ENCODE assay signal across 17 cellular contexts in the genomic region with DNA sequence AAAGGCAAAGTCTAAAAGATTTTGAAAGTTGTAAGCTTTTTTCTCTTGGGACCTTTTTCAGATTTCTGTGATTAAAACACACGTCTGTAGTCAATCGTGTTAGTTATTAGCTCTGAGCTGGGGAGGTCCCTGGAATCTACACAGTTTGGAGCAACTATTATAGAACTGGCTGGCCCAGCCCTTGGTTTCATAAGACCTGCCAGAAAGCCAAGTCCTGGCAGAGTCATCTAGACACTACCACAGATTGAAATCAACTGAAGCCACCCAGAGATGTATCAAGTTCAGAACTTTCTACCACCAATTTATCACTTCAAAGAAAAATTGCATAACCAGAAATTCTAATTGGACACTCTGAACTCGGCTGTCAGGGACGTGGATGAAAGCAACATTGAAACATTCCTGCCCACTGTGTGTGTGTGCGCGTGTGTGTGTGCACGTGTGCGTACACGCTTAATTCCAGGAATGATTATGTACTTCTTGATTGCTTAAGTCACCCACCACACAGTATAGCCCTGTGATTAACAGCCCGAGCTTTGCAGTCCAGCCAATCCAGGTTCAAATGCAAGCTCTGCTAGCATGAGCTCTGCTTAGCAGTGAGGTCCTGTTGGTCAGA.
"Had no signal": no experiment of that assay in that cellular context is flagged by ENCODE, and none has a peak within 500 bp of the region (broad histone marks: within the 10 kb centered on the region; RNA-seq: fewer than 3 reads in every experiment).

No MANE protein-coding gene starts in this region.

- H3K9me3 ChIP-seq: pancreas, transverse colon had no signal

- H3K4me3 Mint-ChIP-seq: activated naive CD8-positive, alpha-beta T cell treated with anti-CD3 and anti-CD28 coated beads, Interleukin-2, amount 50 U/mL, for 24 hours; dendritic cell treated with granulocyte-macrophage colony-stimulating factor and Interleukin-4, amounts not matched to agents 40 ng/mL and 50 ng/mL, for 4 days; immature natural killer cell; naive B cell; neural progenitor cell; stimulated activated naive B cell treated with anti-CD40 and anti-IgM and Interleukin-4, amounts not matched to agents 10 μg/mL and 1 μg/mL and 100 μg/mL, for 72 hours had no signal

- ATAC-seq: activated CD4-positive, CD25-positive, alpha-beta regulatory T cell treated with anti-CD3 and anti-CD28 coated beads, Interleukin-2, amount 50 U/mL, for 24 hours; activated naive CD8-positive, alpha-beta T cell treated with anti-CD3 and anti-CD28 coated beads, Interleukin-2, amount 50 U/mL, for 24 hours; SK-N-SH treated with all-trans-retinoic acid at 6 μM for 48 hours; stimulated activated naive B cell treated with anti-CD40 and anti-IgM and Interleukin-4, amounts not matched to agents 10 μg/mL and 1 μg/mL and 100 μg/mL, for 72 hours had no signal

- H3K4me1 Mint-ChIP-seq: activated naive CD8-positive, alpha-beta T cell treated with anti-CD3 and anti-CD28 coated beads, Interleukin-2, amount 50 U/mL, for 24 hours; immature natural killer cell; naive B cell; stimulated activated naive B cell treated with anti-CD40 and anti-IgM and Interleukin-4, amounts not matched to agents 10 μg/mL and 1 μg/mL and 100 μg/mL, for 72 hours had no signal

- H3K27ac ChIP-seq: neural progenitor cell, pancreas, transverse colon had no signal

- H3K4me1 ChIP-seq: neural progenitor cell, pancreas, transverse colon had no signal

- H3K4me2 ChIP-seq: neural progenitor cell had no signal

- H3K36me3 ChIP-seq: neural progenitor cell, pancreas, transverse colon had no signal

- H3K9me3 Mint-ChIP-seq: activated naive CD8-positive, alpha-beta T cell treated with anti-CD3 and anti-CD28 coated beads, Interleukin-2, amount 50 U/mL, for 24 hours; naive B cell; neural progenitor cell; stimulated activated naive B cell treated with anti-CD40 and anti-IgM and Interleukin-4, amounts not matched to agents 10 μg/mL and 1 μg/mL and 100 μg/mL, for 72 hours had no signal

- H3K9ac ChIP-seq: neural progenitor cell had no signal

- H3K27me3 Mint-ChIP-seq: dendritic cell treated with granulocyte-macrophage colony-stimulating factor and Interleukin-4, amounts not matched to agents 40 ng/mL and 50 ng/mL, for 4 days had no signal

- H3K27me3 ChIP-seq: neural progenitor cell, pancreas, transverse colon had no signal

- H3K36me3 Mint-ChIP-seq: immature natural killer cell; naive B cell; stimulated activated naive B cell treated with anti-CD40 and anti-IgM and Interleukin-4, amounts not matched to agents 10 μg/mL and 1 μg/mL and 100 μg/mL, for 72 hours had no signal

- H3K27ac Mint-ChIP-seq: activated naive CD8-positive, alpha-beta T cell treated with anti-CD3 and anti-CD28 coated beads, Interleukin-2, amount 50 U/mL, for 24 hours; dendritic cell treated with granulocyte-macrophage colony-stimulating factor and Interleukin-4, amounts not matched to agents 40 ng/mL and 50 ng/mL, for 4 days; immature natural killer cell; naive B cell; neural progenitor cell; stimulated activated naive B cell treated with anti-CD40 and anti-IgM and Interleukin-4, amounts not matched to agents 10 μg/mL and 1 μg/mL and 100 μg/mL, for 72 hours had no signal

- H3K4me3 ChIP-seq: neural progenitor cell, pancreas, transverse colon had no signal

- H2AFZ ChIP-seq: neural progenitor cell had no signal

- DNase-seq: activated CD4-positive, alpha-beta T cell treated with anti-CD3 and anti-CD28 coated beads, Interleukin-2, amount 50 U/mL, for 1 hour; activated naive CD4-positive, alpha-beta T cell treated with Interleukin-2 at 50 U/mL for 16 hours; activated naive CD8-positive, alpha-beta T cell treated with anti-CD3 and anti-CD28 coated beads, Interleukin-2, amount 50 U/mL, for 24 hours; effector memory CD4-positive, alpha-beta T cell; head of caudate nucleus; immature natural killer cell; naive B cell; pancreas; stimulated activated CD4-positive, alpha-beta T cell treated with anti-CD3 and anti-CD28 coated beads, Interleukin-4, amount 100 ng/mL, for 1 hour; stimulated activated naive B cell treated with anti-CD40 and anti-IgM and Interleukin-4, amounts not matched to agents 10 μg/mL and 1 μg/mL and 100 μg/mL, for 72 hours; T-helper 1 cell; T1000; transverse colon had no signal
